Comparison of ENCODE assay signal across 22 cellular contexts in the genomic region with DNA sequence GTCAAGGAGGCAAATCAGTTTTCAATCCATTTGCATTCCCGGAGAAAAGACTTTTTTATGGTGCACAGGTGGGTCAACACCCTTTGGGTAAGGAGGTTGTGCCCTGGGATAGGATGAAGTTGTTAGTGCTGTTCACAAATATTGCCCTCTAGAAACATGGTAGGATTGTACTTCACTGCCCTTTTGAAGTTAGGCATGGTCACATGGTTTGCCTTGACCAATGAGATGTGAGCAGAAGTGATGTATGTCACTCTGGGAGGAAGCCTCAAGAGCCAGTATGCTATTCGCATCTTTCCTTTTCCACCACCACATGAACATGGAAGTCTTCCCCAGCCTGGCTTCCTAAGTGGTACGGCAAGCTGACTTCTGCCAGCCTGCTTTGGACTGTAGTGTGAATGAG.
DNase-seq lines count a peak whose midpoint lies in the region; ATAC-seq, FAIRE-seq and TF ChIP-seq lines count a peak whose summit lies in the region.
"Had no signal": no experiment of that assay in that cellular context is flagged by ENCODE, and none has a peak within 500 bp of the region (broad histone marks: within the 10 kb centered on the region; RNA-seq: fewer than 3 reads in every experiment).

No MANE protein-coding gene starts in this region.

- no peaks in the 10 kb centered on the region for H3K79me1 ChIP-seq in IMR-90 (ENCODE audit: low read depth in 1 of 2, low read length in 2 of 2)
- no peaks in the 10 kb centered on the region for H3K79me1 ChIP-seq in mesenchymal stem cell (replicated peaks; ENCODE audit: low read length, poor library complexity, severe bottlenecking)

- no peaks in the 10 kb centered on the region for H3K27me3 ChIP-seq in GM23338 (ENCODE audit: insufficient read depth)
- H3K27me3 ChIP-seq in IMR-90 (ENCODE audit: control insufficient read depth, insufficient read depth, low read length) = no peaks in the 10 kb centered on the region
- no peaks in the 10 kb centered on the region; a peak in 1 of 4 replicates for H3K27me3 ChIP-seq in GM12878 (replicated peaks in 1 of 2; ENCODE audit: control insufficient read depth in 2 of 2, insufficient read depth in 2 of 2, low read length in 1 of 2)
- no peaks in the 10 kb centered on the region for H3K27me3 ChIP-seq in mesenchymal stem cell (ENCODE audit: control insufficient read depth in 1 of 2, insufficient read depth in 1 of 2, low read length in 2 of 2)
- H3K27me3 ChIP-seq: BE2C had no signal

- H3K4me1 ChIP-seq in GM23338 (ENCODE audit: insufficient read depth) (no peaks in the 10 kb centered on the region), IMR-90 (ENCODE audit: control insufficient read depth, insufficient read depth, low read length) (peaks cover 7% of the 10 kb centered on the region), GM12878 (ENCODE audit: control insufficient read depth, insufficient read depth, low read length) (no peaks in the 10 kb centered on the region), mesenchymal stem cell (ENCODE audit: control insufficient read depth, insufficient read depth, low read depth, low read length) (peaks cover 4% of the 10 kb centered on the region)

- H3F3A ChIP-seq in GM23338 (replicated peaks; ENCODE audit: low read depth) = no peaks in the 10 kb centered on the region

- no peak for TF ChIP-seq EP300 in GM12878 (IDR thresholded peaks at IDR 0.05; ENCODE audit: borderline replicate concordance in 1 of 2, control insufficient read depth in 1 of 2, low read depth in 2 of 2, low read length in 2 of 2)

- RAD21 ChIA-PET in GM12878 (lab: Charles Lee; ENCODE audit: unreplicated experiment) = no interaction called here

- no peak for ATAC-seq in GM23338
- ATAC-seq in IMR-90 (ENCODE audit: low read depth) = no peak
- no peak for ATAC-seq in GM12878
- no peak for ATAC-seq in GM18520 (IDR thresholded peaks at IDR 0.05; ENCODE audit: unreplicated experiment)
- no peak for ATAC-seq in HG03469 (IDR thresholded peaks at IDR 0.05; ENCODE audit: unreplicated experiment)

- H3K4ac ChIP-seq in IMR-90 (ENCODE audit: low read depth, low read length) = peak overlapping the region; percentile 31
- no peak overlapping the region for H3K4ac ChIP-seq in mesenchymal stem cell (ENCODE audit: low read depth in 1 of 2, low read length in 2 of 2)

- H4K91ac ChIP-seq in IMR-90 (ENCODE audit: insufficient read depth, low read depth, low read length) (no peak overlapping the region), mesenchymal stem cell (ENCODE audit: low read length) (no peak overlapping the region)

- H3K4me3 ChIP-seq in GM23338 (no peak overlapping the region), IMR-90 (ENCODE audit: insufficient read depth, low read depth, low read length) (no peak overlapping the region), GM12878 (no peak overlapping the region), mesenchymal stem cell (ENCODE audit: insufficient read depth in 1 of 2, low read depth in 1 of 2, low read length in 2 of 2) (no peak overlapping the region)

- TF ChIP-seq POLR2A in IMR-90 (IDR thresholded peaks at IDR 0.05; ENCODE audit: low read depth, low read length) = no peak
- no peak for TF ChIP-seq POLR2A in GM12878 (IDR thresholded peaks at IDR 0.05; ENCODE audit: low read depth, low read length)

- POLR2A ChIA-PET in IMR-90 (lab: Charles Lee; ENCODE audit: unreplicated experiment) = no interaction called here
- POLR2A ChIA-PET in GM12878 (lab: Charles Lee) = no interaction called here

- H3K4me2 ChIP-seq in GM23338 = no peak overlapping the region
- H3K4me2 ChIP-seq in IMR-90 (ENCODE audit: low read depth, low read length) = no peak overlapping the region
- no peak overlapping the region for H3K4me2 ChIP-seq in GM12878 (ENCODE audit: control insufficient read depth, insufficient read depth)
- H3K4me2 ChIP-seq in mesenchymal stem cell (ENCODE audit: low read length, poor library complexity, severe bottlenecking) = no peak overlapping the region

- no peak overlapping the region for H3K9ac ChIP-seq in IMR-90 (ENCODE audit: low read depth, low read length)
- H3K9ac ChIP-seq in GM12878 (ENCODE audit: control insufficient read depth, insufficient read depth, low read length) = no peak overlapping the region
- H3K9ac ChIP-seq in mesenchymal stem cell (ENCODE audit: low read length) = no peak overlapping the region

- no peak overlapping the region for H2BK20ac ChIP-seq in IMR-90 (ENCODE audit: low read depth, low read length)

- no peak for TF ChIP-seq CTCF in GM23338 (conservative IDR thresholded peaks at IDR 0.05; ENCODE audit: low read depth in 2 of 2)
- TF ChIP-seq CTCF in IMR-90 (conservative IDR thresholded peaks at IDR 0.05; ENCODE audit: low read depth, low read length) = no peak
- no peak for TF ChIP-seq CTCF in GM12878 (IDR thresholded peaks at IDR 0.05 in 2 of 3, conservative IDR thresholded peaks at IDR 0.05 in 1 of 3; ENCODE audit: control insufficient read depth in 2 of 3, extremely low read depth in 1 of 3, insufficient read depth in 1 of 3, low read depth in 3 of 3, low read length in 3 of 3)

- peaks cover 17% of the 10 kb centered on the region; the same call in 2 of the 3 replicates for H3K36me3 Mint-ChIP-seq in GM23338 (ENCODE audit: low read depth)
- H3K36me3 Mint-ChIP-seq: CD4-positive, CD25-positive, alpha-beta regulatory T cell had no signal

- no peak overlapping the region for H4K5ac ChIP-seq in IMR-90 (ENCODE audit: low read depth, low read length)

- intact Hi-C loops in IMR-90 (cut with micrococcal nuclease) (no loop called here), GM12878 (cut with micrococcal nuclease; ENCODE audit: unreplicated experiment) (no loop called here)

- H3K4me1 Mint-ChIP-seq in GM23338 = 0 out of 3 replicates have a peak, but pooled peaks cover 4% of the 10 kb centered on the region

- TF ChIP-seq RAD21 in IMR-90 (IDR thresholded peaks at IDR 0.05; ENCODE audit: low read length) (no peak), GM12878 (IDR thresholded peaks at IDR 0.05; ENCODE audit: insufficient read depth, low read depth, low read length) (no peak)

- H3K9me3 ChIP-seq in IMR-90 (ENCODE audit: control insufficient read depth, insufficient read depth, low read length) = peaks cover 12% of the 10 kb centered on the region
- H3K9me3 ChIP-seq in GM12878 (replicated peaks; ENCODE audit: control insufficient read depth, insufficient read depth, low read length) = peaks cover 5% of the 10 kb centered on the region
- H3K9me3 ChIP-seq in mesenchymal stem cell (ENCODE audit: control insufficient read depth, low read length) = peaks cover 8% of the 10 kb centered on the region

- no peak overlapping the region for H2BK15ac ChIP-seq in IMR-90 (ENCODE audit: low read depth, low read length)
- no peak overlapping the region for H2BK15ac ChIP-seq in mesenchymal stem cell (ENCODE audit: low read depth, poor library complexity, severe bottlenecking)

- no peak overlapping the region for H4K8ac ChIP-seq in IMR-90 (ENCODE audit: low read depth in 2 of 2, low read length in 2 of 2)
- H4K8ac ChIP-seq in mesenchymal stem cell (ENCODE audit: low read length) = no peak overlapping the region

- H2AK5ac ChIP-seq in IMR-90 (ENCODE audit: low read depth, low read length) (peak overlapping the region; percentile 49; the same call in 1 of the 2 replicates), mesenchymal stem cell (ENCODE audit: low read length, severe bottlenecking) (no peak overlapping the region)

- WGBS in IMR-90 (ENCODE audit: extremely low coverage in 2 of 2, insufficient read length in 1 of 2), 2 experiments = no CpG with 5 or more reads among the region's 3 CpGs
- 59% methylated on average over 3 of the region's 3 CpGs for WGBS in GM12878 (ENCODE audit: insufficient coverage, insufficient replicate concordance, low lambda C conversion rate, missing lambda C conversion rate)
- WGBS in mesenchymal stem cell = 99% methylated on average over 2 of the region's 3 CpGs

- no TSS peak for BruUV-seq in IMR-90 (replicated peaks; lab: Mats Ljungman, UMichigan)
- no TSS peak for BruUV-seq in GM12878 (replicated peaks; lab: Mats Ljungman, UMichigan)

- no peak overlapping the region for H2BK5ac ChIP-seq in IMR-90 (ENCODE audit: low read depth, low read length, poor library complexity, severe bottlenecking)
- H2BK5ac ChIP-seq in mesenchymal stem cell (ENCODE audit: low read depth, low read length, poor library complexity, severe bottlenecking) = no peak overlapping the region

- peak overlapping the region; percentile 1 to 29 for H2BK12ac ChIP-seq in mesenchymal stem cell (ENCODE audit: low read length in 2 of 2)

- H3K56ac ChIP-seq in IMR-90 (ENCODE audit: extremely low read depth, insufficient read depth, low read length) = no peak overlapping the region

- H2AK9ac ChIP-seq in IMR-90 (replicated peaks; ENCODE audit: low read depth, low read length, poor library complexity) = no peak overlapping the region

- H3K27ac Mint-ChIP-seq in GM23338 = no peak overlapping the region
- H3K27ac Mint-ChIP-seq: CD4-positive, CD25-positive, alpha-beta regulatory T cell; CD8-positive, alpha-beta memory T cell; H9 had no signal

- H3K4me3 Mint-ChIP-seq in GM23338 = no peak overlapping the region
- H3K4me3 Mint-ChIP-seq: CD4-positive, CD25-positive, alpha-beta regulatory T cell; CD8-positive, alpha-beta memory T cell; H9 had no signal

- H3K9me1 ChIP-seq in IMR-90 (ENCODE audit: insufficient read depth, low read length) = peaks cover 3% of the 10 kb centered on the region; the same call in 1 of the 2 replicates

- peaks cover 3% of the 10 kb centered on the region; the same call in 1 of the 2 replicates for H3K9me2 ChIP-seq in GM23338 (ENCODE audit: insufficient read depth)

- H3K14ac ChIP-seq in IMR-90 (replicated peaks; ENCODE audit: low read depth, low read length) = 0 out of 2 replicates have a peak overlapping the region, but pooled peaks have one; percentile 63
- no peak overlapping the region for H3K14ac ChIP-seq in mesenchymal stem cell (ENCODE audit: low read length in 2 of 2)

- H2BK120ac ChIP-seq in IMR-90 (ENCODE audit: low read depth, low read length) (no peak overlapping the region), mesenchymal stem cell (ENCODE audit: low read depth, low read length) (no peak overlapping the region)

- dilution Hi-C loops in IMR-90 (cut with HindIII; ENCODE audit: low sequenced_read_pairs, unreplicated experiment) = no loop called here

- H2AFZ ChIP-seq in GM23338 (peak overlapping the region; percentile 52; the same call in 1 of the 2 replicates), IMR-90 (replicated peaks; ENCODE audit: low read length, poor library complexity) (no peak overlapping the region), GM12878 (ENCODE audit: control insufficient read depth, low read depth, low read length) (no peak overlapping the region), mesenchymal stem cell (ENCODE audit: low read depth, low read length) (no peak overlapping the region)

- in situ Hi-C loops in IMR-90 (cut with MboI; ENCODE audit: low sequenced_read_pairs) = no loop called here
- in situ Hi-C loops in GM12878 (cut with MboI) = no loop called here

- H3K79me2 ChIP-seq in GM23338 (replicated peaks; ENCODE audit: insufficient read depth) (no peaks in the 10 kb centered on the region), GM12878 (ENCODE audit: control insufficient read depth, insufficient read depth, low read length) (no peaks in the 10 kb centered on the region)

- FAIRE-seq in GM12878 (lab: Jason Lieb, UNC) = no peak
- FAIRE-seq: A204.1, GM12891 had no signal

- H3K27ac ChIP-seq in GM23338 (ENCODE audit: low read depth) (no peak overlapping the region), IMR-90 (ENCODE audit: insufficient read depth, low read length) (no peak overlapping the region), GM12878 (ENCODE audit: control insufficient read depth, insufficient read depth) (no peak overlapping the region), mesenchymal stem cell (ENCODE audit: low read length, poor library complexity, severe bottlenecking) (no peak overlapping the region)
- H3K27ac ChIP-seq: HL-60 had no signal

- CTCF ChIA-PET in IMR-90 (lab: Yijun Ruan, JAX) (no interaction called here), GM12878 (lab: Yijun Ruan, JAX) (no interaction called here)

- H3K9me3 Mint-ChIP-seq in GM23338 = peaks cover 34% of the 10 kb centered on the region

- H3K18ac ChIP-seq in IMR-90 (ENCODE audit: low read depth, low read length) = no peak overlapping the region
- peak overlapping the region in 1 of 2 experiments; percentile 13 for H3K18ac ChIP-seq in mesenchymal stem cell (ENCODE audit: low read depth in 1 of 2, low read length in 2 of 2)

- H3K36me3 ChIP-seq in GM23338 (ENCODE audit: insufficient read depth) (peaks cover 4% of the 10 kb centered on the region; the same call in 1 of the 2 replicates), IMR-90 (ENCODE audit: control insufficient read depth, insufficient read depth, low read length) (no peaks in the 10 kb centered on the region), GM12878 (ENCODE audit: control insufficient read depth in 2 of 2, insufficient read depth in 2 of 2, low read length in 1 of 2) (no peaks in the 10 kb centered on the region), mesenchymal stem cell (ENCODE audit: control insufficient read depth in 1 of 2, insufficient read depth in 2 of 2, low read depth in 1 of 2, low read length in 2 of 2) (no peaks in the 10 kb centered on the region)
- H3K36me3 ChIP-seq: BE2C had no signal

- H3K23ac ChIP-seq in IMR-90 (ENCODE audit: low read depth, low read length) (no peak overlapping the region), mesenchymal stem cell (ENCODE audit: low read length in 2 of 2) (no peak overlapping the region)

- H3K27me3 Mint-ChIP-seq in GM23338 (ENCODE audit: insufficient read depth, low read depth, poor library complexity) = peaks cover 8% of the 10 kb centered on the region
- H3K27me3 Mint-ChIP-seq: CD4-positive, CD25-positive, alpha-beta regulatory T cell had no signal

- SMC1A ChIA-PET in GM12878 (lab: Charles Lee; ENCODE audit: uncharacterized antibody, unreplicated experiment) = no interaction called here

- H4K20me1 ChIP-seq in GM23338 (replicated peaks; ENCODE audit: insufficient read depth) (no peaks in the 10 kb centered on the region), IMR-90 (ENCODE audit: insufficient read depth, low read length) (no peaks in the 10 kb centered on the region), GM12878 (ENCODE audit: control insufficient read depth, insufficient read depth) (no peaks in the 10 kb centered on the region)

- DNase-seq in GM23338 (ENCODE audit: low spot score) (no peak), IMR-90 (no peak), GM12878 (ENCODE audit: low read depth, low spot score) (no peak), mesenchymal stem cell (no peak), NCI-H446 treated with DMSO at 0.1 percent for 48 hours (lab: John Stamatoyannopoulos, UW) (no peak), cerebellar cortex (ENCODE audit: low spot score) (no peak)
- DNase-seq: ACHN; BE2C; C1 segment of cervical spinal cord; CD8-positive, alpha-beta memory T cell; COR-L47; DMS153; DMS79; GOT3; H9; KBM-7 had no signal
